In genomic region chr1:146376708-146377496, GRCh38 we compare ENCODE assay signal across 1 cellular context.
TF ChIP-seq lines count a peak whose summit lies in the region.

No MANE protein-coding gene starts in this region.

TF ChIP-seq in K562, 482 proteins besides CTCF, POLR2A, EP300 and RAD21 (continued from another document):
- TF ChIP-seq ZNF740 (CRISPR knock-in tag; IDR thresholded peaks at IDR 0.05) (peak; percentile 70), ZNF740 (tag; IDR thresholded peaks at IDR 0.05) (peak in 1 of 2 experiments; percentile 45; a peak in 1 of 4 replicates), GABPB1 (CRISPR knock-in tag; IDR thresholded peaks at IDR 0.05) (peak; percentile 72)
